8 cellular contexts compared by ENCODE assay signal in the genomic region with DNA sequence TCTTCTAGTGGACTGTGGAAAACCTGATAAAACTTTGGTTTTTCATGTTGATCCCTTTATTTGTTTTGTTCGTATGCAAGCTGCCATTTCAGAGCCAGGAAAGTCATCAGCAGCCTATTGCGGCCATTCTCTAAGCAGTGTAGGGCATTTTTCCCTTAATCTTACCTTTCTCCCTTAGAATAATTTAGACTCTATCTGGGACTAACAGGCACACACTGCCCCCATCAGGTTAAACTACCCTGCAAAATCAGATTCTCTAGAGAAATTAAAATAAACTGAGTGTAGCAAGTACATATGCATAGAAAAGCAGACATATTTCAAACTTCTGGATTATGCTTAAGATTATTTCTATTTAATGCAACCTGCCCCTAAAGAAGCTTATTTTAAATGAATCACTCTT.
DNase-seq lines count a peak whose midpoint lies in the region; ATAC-seq and TF ChIP-seq lines count a peak whose summit lies in the region.

No MANE protein-coding gene starts in this region.

- H2AFZ ChIP-seq in KMS-11 (ENCODE audit: low read depth): no peak overlapping the region

- no peaks in the 10 kb centered on the region for H3K36me3 ChIP-seq in KMS-11 (ENCODE audit: insufficient read depth)
- no peaks in the 10 kb centered on the region for H3K36me3 ChIP-seq in aorta (ENCODE audit: control insufficient read depth in 1 of 2, insufficient read depth in 2 of 2, low read length in 1 of 2)

- DNase-seq in Ammon's horn (ENCODE audit: low spot score) (peak; percentile 38), inferior parietal cortex (ENCODE audit: extremely low spot score) (peak; percentile 61), aorta (no peak)

- no peak overlapping the region for H3K4me2 ChIP-seq in KMS-11

- no peaks in the 10 kb centered on the region for H3K27me3 ChIP-seq in KMS-11 (ENCODE audit: insufficient read depth, low read depth)
- H3K27me3 ChIP-seq in aorta (ENCODE audit: control insufficient read depth in 1 of 2, insufficient read depth in 2 of 2, low read length in 1 of 2): no peaks in the 10 kb centered on the region

- H3K4me1 ChIP-seq in KMS-11 (ENCODE audit: low read depth, poor library complexity, severe bottlenecking) (no peaks in the 10 kb centered on the region), aorta (ENCODE audit: control insufficient read depth in 1 of 2, insufficient read depth in 2 of 2, low read length in 2 of 2) (no peaks in the 10 kb centered on the region)

- H3K4me3 ChIP-seq in KMS-11 (IDR thresholded peaks at IDR 0.05; ENCODE audit: insufficient read depth, low read depth, low read length): no peak overlapping the region
- H3K4me3 ChIP-seq in WI38 (ENCODE audit: low read depth, low read length): peak overlapping the region; percentile 56
- peak overlapping the region in 1 of 2 donors; percentile 48 for H3K4me3 ChIP-seq in aorta (ENCODE audit: low read length in 2 of 2)

- no peaks in the 10 kb centered on the region for H3K9me3 ChIP-seq in aorta (ENCODE audit: control insufficient read depth, low read length)

- no peaks in the 10 kb centered on the region for H3K79me2 ChIP-seq in KMS-11 (ENCODE audit: insufficient read depth, low read depth)

- intact Hi-C loops in aorta (cut with DNase I): no loop called here

- peak; percentile 48 for TF ChIP-seq CTCF in KMS-11 (conservative IDR thresholded peaks at IDR 0.05; ENCODE audit: low read depth, low read length)
- peak; percentile 50; the same call in 1 of the 2 replicates for TF ChIP-seq CTCF in WI38 (IDR thresholded peaks at IDR 0.05; ENCODE audit: low read depth, low read length)

- no peaks in the 10 kb centered on the region for H4K20me1 ChIP-seq in KMS-11 (ENCODE audit: insufficient read depth)

- H3K9ac ChIP-seq in KMS-11: no peak overlapping the region

- WGBS in aorta, 2 donors: 4 to 10% methylated on average over 2 of the region's 2 CpGs

- ATAC-seq in aorta (ENCODE audit: low FRiP score) (peak; percentile 65), HG03135 (IDR thresholded peaks at IDR 0.05; ENCODE audit: unreplicated experiment) (no peak), HG02852 (IDR thresholded peaks at IDR 0.05; ENCODE audit: unreplicated experiment) (no peak), HG02885 (IDR thresholded peaks at IDR 0.05; ENCODE audit: poor library complexity, unreplicated experiment) (no peak)

- H3K27ac ChIP-seq in KMS-11 (no peak overlapping the region), aorta (ENCODE audit: low read depth in 1 of 2, low read length in 2 of 2) (no peak overlapping the region)

Comparison
In these comparisons a context has a peak if more than half of its experiments do, and no peak if none do; other contexts are left out.
1. DNase-seq: peak in Ammon's horn (single experiment) and inferior parietal cortex (single experiment); none in aorta (0 of 2).